1 cellular context compared by ENCODE assay signal in the genomic region with DNA sequence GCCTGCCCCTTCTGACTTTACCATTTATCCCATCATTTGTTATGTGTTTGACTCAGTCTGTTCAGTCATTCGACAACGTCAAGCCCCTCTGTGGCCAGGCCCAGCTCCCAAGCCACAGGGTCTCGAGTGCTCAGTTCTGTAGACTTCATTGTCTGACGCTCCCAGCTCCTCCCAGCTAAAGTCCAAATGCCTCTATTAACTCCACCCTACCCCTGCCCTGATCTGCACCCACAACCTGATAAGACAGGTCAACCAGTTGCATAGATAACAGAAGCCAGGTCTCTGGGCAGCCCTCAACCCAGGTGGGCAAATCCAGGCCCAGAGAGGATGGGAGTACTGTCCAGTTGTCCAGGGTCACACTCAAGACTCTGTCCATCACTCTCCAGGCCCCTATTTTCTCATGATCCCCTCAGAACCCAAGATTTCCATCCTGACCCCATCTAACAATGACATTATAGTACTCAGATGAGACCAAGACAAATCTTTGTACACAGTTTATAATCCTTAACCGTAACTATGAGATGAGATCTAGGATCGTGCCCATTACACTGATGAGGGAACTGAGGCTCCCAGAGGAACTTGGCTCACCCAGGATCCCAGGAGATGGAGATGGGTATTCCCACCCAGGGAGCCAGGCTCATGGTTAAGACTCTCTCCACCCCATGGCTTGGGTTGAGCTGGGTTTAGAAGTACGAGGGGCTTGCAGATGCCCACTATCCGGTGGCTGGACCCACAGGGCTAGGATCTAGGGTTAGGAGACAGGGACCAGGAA.
A peak's percentile ranks its signal among the peaks of the same experiment; 100 is the strongest.
TF ChIP-seq lines count a peak whose summit lies in the region.

No MANE protein-coding gene starts in this region.

TF ChIP-seq in H1, 55 proteins besides CTCF, POLR2A, EP300 and RAD21:
- no peak for TF ChIP-seq TAF1 (IDR thresholded peaks at IDR 0.05; ENCODE audit: low read depth, low read length)
- 0 out of 2 replicates have a peak, but pooled peaks have one; percentile 32 for TF ChIP-seq KDM1A (IDR thresholded peaks at IDR 0.05; ENCODE audit: borderline replicate concordance, low read length)
